Comparison of ENCODE assay signal across 1 cellular context in genomic region chr16:14399397-14400284, GRCh38.
TF ChIP-seq lines count a peak whose summit lies in the region.

No MANE protein-coding gene starts in this region.

TF ChIP-seq in SK-N-SH treated with all-trans-retinoic acid at 6 μM for 48 hours, 23 proteins besides CTCF, POLR2A, EP300 and RAD21 (continued from another document):
- no peak for TF ChIP-seq TSHZ2 (CRISPR knock-in tag; IDR thresholded peaks at IDR 0.05)
- TF ChIP-seq TOX (CRISPR knock-in tag; IDR thresholded peaks at IDR 0.05; ENCODE audit: borderline replicate concordance): no peak
